ENCODE assay signal across 21 cellular contexts in the genomic region with DNA sequence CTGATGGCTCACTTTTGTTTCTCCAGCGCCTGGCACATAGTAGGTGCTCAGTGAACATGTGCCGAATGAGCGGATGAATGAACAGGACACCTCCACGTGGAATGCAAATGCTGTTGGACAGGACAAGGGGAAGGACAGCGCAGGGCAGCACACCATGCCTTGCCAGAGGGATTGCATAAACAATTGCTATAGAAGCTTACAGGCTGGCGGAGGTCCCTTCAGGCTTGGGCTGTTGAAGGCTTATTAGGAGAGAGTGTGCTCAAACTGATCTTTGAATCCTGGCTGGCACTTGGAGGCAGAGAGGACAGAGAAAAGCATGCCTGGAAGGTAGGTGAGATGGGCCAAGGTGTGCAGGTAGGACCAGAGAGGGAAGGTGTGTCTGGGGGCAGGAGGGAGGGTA. TPM values are rescaled to one million over a fixed set of nuclear protein-coding genes. Genes with fewer than 3 reads are reported as not detected.
"Had no signal": no experiment of that assay in that cellular context is flagged by ENCODE, and none has a peak within 500 bp of the region (broad histone marks: within the 10 kb centered on the region; RNA-seq: fewer than 3 reads in every experiment).

No MANE protein-coding gene starts in this region.

- ATAC-seq: left cardiac atrium; left ventricle myocardium superior; psoas muscle; right lobe of liver; stimulated activated memory B cell treated with anti-CD40 and anti-IgM and Interleukin-4, amounts not matched to agents 10 μg/mL and 1 μg/mL and 100 μg/mL, for 72 hours had no signal

- H3K4me3 ChIP-seq: hepatocyte, lung, psoas muscle, right lobe of liver, thyroid gland, upper lobe of left lung had no signal

- H3K9me3 ChIP-seq: psoas muscle, right lobe of liver, thyroid gland, upper lobe of left lung had no signal

- FAIRE-seq: colon, endothelial cell of umbilical vein, kidney had no signal

- H3K27ac ChIP-seq: hepatocyte, parathyroid adenoma, psoas muscle, right lobe of liver, thyroid gland, upper lobe of left lung had no signal

- H3K4me1 ChIP-seq: parathyroid adenoma, psoas muscle, right lobe of liver, upper lobe of left lung had no signal

- DNase-seq: dermis blood vessel endothelial cell; erythroblast; foreskin melanocyte; kidney; left cardiac atrium; left ventricle myocardium superior; mesenchymal stem cell; naive B cell; occipital lobe; psoas muscle; retina; stimulated activated CD4-positive, alpha-beta T cell treated with anti-CD3 and anti-CD28 coated beads, Interleukin-4, amount 100 ng/mL, for 1 hour; thyroid gland had no signal

- H3K27me3 ChIP-seq: hepatocyte, right lobe of liver, thyroid gland, upper lobe of left lung had no signal

- H3K36me3 ChIP-seq: right lobe of liver, thyroid gland, upper lobe of left lung had no signal

RNA-seq across cellular contexts. Expression of a gene that starts 35.9 kb away (rescaled TPM):
- total RNA-seq: dermis blood vessel endothelial cell, endothelial cell of umbilical vein had no signal
